ENCODE assay signal across 9 cellular contexts in the genomic region with DNA sequence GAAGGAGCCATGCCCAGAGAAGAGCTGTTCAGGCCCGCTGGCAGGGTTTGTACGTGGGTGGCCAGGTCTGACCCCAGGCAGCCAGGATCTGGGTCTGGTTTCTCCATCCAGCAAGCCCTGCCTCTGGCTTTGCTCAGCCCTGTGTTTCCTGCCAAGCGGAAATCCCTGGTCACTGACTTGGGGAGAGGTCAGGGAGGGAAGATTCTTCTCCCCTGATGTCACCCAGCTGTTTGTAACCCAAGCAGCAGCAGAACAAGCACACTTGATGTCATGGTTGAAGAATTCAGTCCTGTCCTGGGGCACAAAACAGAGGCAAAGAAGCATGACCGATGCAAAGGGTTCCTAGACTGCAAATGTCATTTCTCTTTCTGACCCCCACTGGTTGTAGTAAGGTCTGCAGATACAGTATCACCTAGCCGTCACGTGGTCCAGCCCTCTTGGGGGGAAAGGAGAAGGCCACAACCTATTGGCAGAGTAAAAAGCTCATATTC.
DNase-seq lines count a peak whose midpoint lies in the region; ATAC-seq and TF ChIP-seq lines count a peak whose summit lies in the region.
"Had no signal": no experiment of that assay in that cellular context is flagged by ENCODE, and none has a peak within 500 bp of the region (broad histone marks: within the 10 kb centered on the region; RNA-seq: fewer than 3 reads in every experiment).

No MANE protein-coding gene starts in this region.

- ATAC-seq in HG03135 (IDR thresholded peaks at IDR 0.05; ENCODE audit: unreplicated experiment): no peak

- no peaks in the 10 kb centered on the region for H3K27me3 ChIP-seq in adipocyte (replicated peaks; ENCODE audit: control insufficient read depth, insufficient read depth, low read length)
- no peaks in the 10 kb centered on the region for H3K27me3 ChIP-seq in left ventricle myocardium inferior (ENCODE audit: low read depth)

- H3K36me3 ChIP-seq in adipocyte (ENCODE audit: control insufficient read depth, insufficient read depth, low read length, severe bottlenecking): peaks cover 6% of the 10 kb centered on the region
- no peaks in the 10 kb centered on the region for H3K36me3 ChIP-seq in left ventricle myocardium inferior

- H3K9me3 ChIP-seq in adipocyte (ENCODE audit: control insufficient read depth, low read length) (no peaks in the 10 kb centered on the region), left ventricle myocardium inferior (replicated peaks) (no peaks in the 10 kb centered on the region)

- H3K9ac ChIP-seq in adipocyte (ENCODE audit: low read length): peak overlapping the region; percentile 45

- no peak for TF ChIP-seq CTCF in left ventricle myocardium inferior (IDR thresholded peaks at IDR 0.05; ENCODE audit: borderline replicate concordance)

- DNase-seq in GM04503 (ENCODE audit: low read depth) (peak; percentile 99), adipocyte (ENCODE audit: low read depth) (peak; percentile 98), left ventricle myocardium inferior (peak; percentile 87), skeletal muscle cell (ENCODE audit: low read depth) (peak; percentile 97), NCI-H748 treated with DMSO at 0.1 percent for 48 hours (lab: John Stamatoyannopoulos, UW) (no peak), posterior cingulate gyrus (no peak), NCI-H187 treated with DMSO at 0.1 percent for 48 hours (lab: John Stamatoyannopoulos, UW) (no peak)
- DNase-seq: activated CD4-positive, alpha-beta T cell treated with anti-CD3 and anti-CD28 coated beads for 4 hours had no signal

- intact Hi-C loops in left ventricle myocardium inferior (cut with micrococcal nuclease) (no loop called here), posterior cingulate gyrus (cut with DNase I) (no loop called here)

- H3K4me1 ChIP-seq in adipocyte (ENCODE audit: control insufficient read depth, insufficient read depth, low read length) (peaks cover 48% of the 10 kb centered on the region), left ventricle myocardium inferior (peaks cover 100% of the 10 kb centered on the region)

- H3K27ac ChIP-seq in left ventricle myocardium inferior (replicated peaks): peak overlapping the region; percentile 90

- peak overlapping the region; percentile 37 for H3K4me3 ChIP-seq in adipocyte (ENCODE audit: low read length)
- no peak overlapping the region for H3K4me3 ChIP-seq in left ventricle myocardium inferior
- H3K4me3 ChIP-seq in skeletal muscle cell (ENCODE audit: low read depth, low read length): no peak overlapping the region

Comparison
In these comparisons a context has a peak if more than half of its experiments do, and no peak if none do; other contexts are left out.
1. DNase-seq: peak in GM04503 (single experiment), adipocyte (single experiment), left ventricle myocardium inferior (single experiment) and skeletal muscle cell (single experiment); none in NCI-H748 treated with DMSO at 0.1 percent for 48 hours (single experiment), posterior cingulate gyrus (0 of 10) and NCI-H187 treated with DMSO at 0.1 percent for 48 hours (single experiment).